9 cellular contexts compared by ENCODE assay signal in genomic region chr22:30253205-30253852, GRCh38. TPM values are rescaled to one million over a fixed set of nuclear protein-coding genes. Genes with fewer than 3 reads are reported as not detected.
A peak's percentile ranks its signal among the peaks of the same experiment; 100 is the strongest.
DNase-seq lines count a peak whose midpoint lies in the region; ATAC-seq and TF ChIP-seq lines count a peak whose summit lies in the region.
"Had no signal": no experiment of that assay in that cellular context is flagged by ENCODE, and none has a peak within 500 bp of the region (broad histone marks: within the 10 kb centered on the region; RNA-seq: fewer than 3 reads in every experiment).

No MANE protein-coding gene starts in this region.

- no peak for TF ChIP-seq CTCF in PC-9 (conservative IDR thresholded peaks at IDR 0.05)

- H3K9me2 ChIP-seq in PC-9 (ENCODE audit: insufficient read depth): no peaks in the 10 kb centered on the region

- peaks cover 82% of the 10 kb centered on the region for H3F3A ChIP-seq in PC-9 (ENCODE audit: insufficient read depth, low read depth)

- CTCF ChIA-PET in PC-9 (lab: Charles Lee): interaction anchor here (0.6 to 1.2 kb wide), 4 partner anchors 44 to 229 kb away, joined by 7 to 9 read pairs (median 8); no protein-coding TSS in a partner anchor

- DNase-seq in HK-2 (ENCODE audit: unreplicated experiment) (peak; percentile 88), PC-9 (peak; percentile 73 to 89), glomerular visceral epithelial cell (ENCODE audit: extremely low spot score) (peak; percentile 97), NCI-H226 (no peak)
- DNase-seq: retina had no signal

- intact Hi-C loops in PC-9 (cut with micrococcal nuclease; ENCODE audit: unreplicated experiment): loop anchor here (5.0 kb wide), 1 partner anchor 631 kb away; no protein-coding TSS in a partner anchor

- peak overlapping the region; percentile 90; the same call in 1 of the 2 replicates for H3K4me3 ChIP-seq in PC-9
- no peak overlapping the region for H3K4me3 ChIP-seq in skeletal muscle satellite cell (ENCODE audit: low read length)

- H3K4me2 ChIP-seq in PC-9 (peak overlapping the region; percentile 88), skeletal muscle satellite cell (ENCODE audit: low read length) (no peak overlapping the region)

- H3K4me1 ChIP-seq in PC-9 (replicated peaks; ENCODE audit: insufficient read depth) (peaks cover 75% of the 10 kb centered on the region), skeletal muscle satellite cell (ENCODE audit: control insufficient read depth, insufficient read depth, low read length) (peaks cover 65% of the 10 kb centered on the region)

- BruUV-seq in PC-9 (replicated peaks; lab: Mats Ljungman, UMichigan): no TSS peak

- H3K9me3 ChIP-seq in PC-9 (ENCODE audit: insufficient read depth, low read depth) (no peaks in the 10 kb centered on the region), skeletal muscle satellite cell (replicated peaks; ENCODE audit: low read length) (no peaks in the 10 kb centered on the region)

- H2AFZ ChIP-seq in PC-9: no peak overlapping the region

- peak overlapping the region; percentile 72 for H3K9ac ChIP-seq in skeletal muscle satellite cell (ENCODE audit: low read depth, low read length)

- peak overlapping the region; percentile 100 for H3K27ac ChIP-seq in PC-9

- H3K79me2 ChIP-seq in PC-9 (ENCODE audit: low read depth): peaks cover 83% of the 10 kb centered on the region

- H3K36me3 ChIP-seq in PC-9 (ENCODE audit: low read depth) (peaks cover 34% of the 10 kb centered on the region), skeletal muscle satellite cell (ENCODE audit: insufficient read depth, low read length) (no peaks in the 10 kb centered on the region)

- POLR2A ChIA-PET in PC-9 (lab: Charles Lee; ENCODE audit: unreplicated experiment): interaction anchor here (0.7 to 1.2 kb wide), 3 partner anchors 18 to 74 kb away, joined by 3 to 9 read pairs (median 6); no protein-coding TSS in a partner anchor

- no peaks in the 10 kb centered on the region for H4K20me1 ChIP-seq in PC-9 (ENCODE audit: insufficient read depth)

- H3K27me3 ChIP-seq in PC-9 (ENCODE audit: insufficient read depth, low read depth) (no peaks in the 10 kb centered on the region), skeletal muscle satellite cell (ENCODE audit: control insufficient read depth, insufficient read depth, low read length) (no peaks in the 10 kb centered on the region)

- ATAC-seq in GM21723 (IDR thresholded peaks at IDR 0.05; ENCODE audit: unreplicated experiment): no peak
- ATAC-seq in HG03457 (IDR thresholded peaks at IDR 0.05; ENCODE audit: unreplicated experiment): no peak
- no peak for ATAC-seq in HG02970 (IDR thresholded peaks at IDR 0.05; ENCODE audit: low FRiP score, unreplicated experiment)

RNA-seq across cellular contexts. Expression of gene LIF, which starts 6.8 kb away (rescaled TPM):
- 17.2 and 17.4 TPM in 2 replicates for total RNA-seq in PC-9 (2021)
- 13.2 and 25.1 TPM in 2 replicates for total RNA-seq in skeletal muscle satellite cell (2012; rRNA removed)

RNA-seq across cellular contexts. Expression of gene OSM, which starts 13.3 kb away (rescaled TPM):
- not detected in 2 replicates for total RNA-seq in PC-9 (2021)
- total RNA-seq in skeletal muscle satellite cell (2012; rRNA removed): not detected in 2 replicates

RNA-seq across cellular contexts. Expression of gene CASTOR1, which starts 36.0 kb away (rescaled TPM):
- 10.6 and 11.1 TPM in 2 replicates for total RNA-seq in PC-9 (2021)
- total RNA-seq in skeletal muscle satellite cell (2012; rRNA removed): 2.0 and 5.7 TPM in 2 replicates
